ENCODE assay signal across 7 cellular contexts in the genomic region with DNA sequence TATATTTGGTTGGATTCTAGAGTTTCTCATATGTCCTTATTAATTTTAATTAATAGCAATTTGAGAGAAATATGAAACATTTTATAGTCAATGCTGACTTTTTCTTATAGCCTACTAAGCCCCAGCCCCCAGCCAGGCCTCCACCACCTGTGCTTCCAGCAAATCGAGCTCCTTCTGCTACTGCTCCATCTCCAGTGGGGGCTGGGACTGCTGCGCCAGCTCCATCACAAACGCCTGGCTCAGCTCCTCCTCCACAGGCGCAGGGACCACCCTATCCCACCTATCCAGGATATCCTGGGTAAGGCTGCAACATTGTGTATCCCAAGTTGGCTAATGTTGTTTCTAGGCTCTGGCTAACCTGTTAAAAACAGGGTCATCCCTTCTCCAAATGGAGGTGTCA.
"Had no signal": no experiment of that assay in that cellular context is flagged by ENCODE, and none has a peak within 500 bp of the region (broad histone marks: within the 10 kb centered on the region; RNA-seq: fewer than 3 reads in every experiment).

No MANE protein-coding gene starts in this region.

- H3K9me3 Mint-ChIP-seq: GM23338, H9 had no signal

- H3K27ac Mint-ChIP-seq: GM23338, H9 had no signal

- H3K4me3 ChIP-seq: GM23338, K562 had no signal

- DNase-seq: H9, HCEC 1CT, KG1 had no signal

- H3K4me2 ChIP-seq: GM23338 had no signal

- H2AFZ ChIP-seq: GM23338 had no signal

- H3K4me1 Mint-ChIP-seq: GM23338 had no signal

- ATAC-seq: GM23338, HepG2, K562 had no signal

- H3K4me3 Mint-ChIP-seq: GM23338, H9 had no signal

- H3K27ac ChIP-seq: HL-60 had no signal
